2 cellular contexts compared by ENCODE assay signal in genomic region chr3:192710366-192710765, GRCh38.
TF ChIP-seq lines count a peak whose summit lies in the region.

No MANE protein-coding gene starts in this region.

TF ChIP-seq in HepG2, 621 proteins besides CTCF, POLR2A, EP300 and RAD21:
- TF ChIP-seq ETS1 (CRISPR knock-in tag; IDR thresholded peaks at IDR 0.05) (no peak), ATM (IDR thresholded peaks at IDR 0.05; ENCODE audit: borderline replicate concordance) (no peak), RCOR2 (CRISPR knock-in tag; IDR thresholded peaks at IDR 0.05) (no peak), HIVEP1 (CRISPR knock-in tag; IDR thresholded peaks at IDR 0.05) (no peak), CEBPB (IDR thresholded peaks at IDR 0.05; ENCODE audit: borderline replicate concordance, low read depth, low read length) (peak; percentile 70), RBM22 (optimal IDR thresholded peaks at IDR 0.05; ENCODE audit: low read length) (no peak), ZMYM2 (CRISPR knock-in tag; IDR thresholded peaks at IDR 0.05) (no peak)
TF ChIP-seq in HepG2: peak in this region for 1.

TF ChIP-seq in IMR-90, 13 proteins besides CTCF, POLR2A, EP300 and RAD21:
- no peak for TF ChIP-seq FOS (IDR thresholded peaks at IDR 0.05; ENCODE audit: low read depth, low read length)
- TF ChIP-seq CEBPB (IDR thresholded peaks at IDR 0.05; ENCODE audit: low read depth, low read length) = peak; percentile 70
